26 cellular contexts compared by ENCODE assay signal in the genomic region with DNA sequence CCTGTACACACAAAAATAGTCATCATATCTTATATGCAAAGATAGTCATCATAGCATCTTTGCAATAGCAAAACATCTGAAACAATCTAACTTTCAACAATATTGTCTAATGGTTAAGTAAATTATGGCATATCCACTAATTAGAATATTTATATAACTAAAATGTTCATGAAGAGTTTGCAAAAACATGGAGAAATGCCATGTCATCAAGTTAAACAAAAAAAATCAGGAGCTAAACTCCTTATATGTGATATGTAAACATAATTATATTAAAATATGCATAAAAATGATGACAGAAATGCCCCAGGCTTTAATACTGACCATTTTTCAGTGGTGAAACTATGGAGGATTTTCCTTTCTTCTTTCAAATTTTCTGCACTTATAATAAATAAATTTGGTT.
"Had no signal": no experiment of that assay in that cellular context is flagged by ENCODE, and none has a peak within 500 bp of the region (broad histone marks: within the 10 kb centered on the region; RNA-seq: fewer than 3 reads in every experiment).

No MANE protein-coding gene starts in this region.

- FAIRE-seq: endometrium, islet of Langerhans, keratinocyte had no signal

- DNase-seq: colonic mucosa; cortex of kidney; effector CD8-positive, alpha-beta T cell; effector memory CD8-positive, alpha-beta T cell; endodermal cell; erythroblast; esophagus squamous epithelium; foreskin fibroblast; foreskin melanocyte; gastrocnemius medialis; glutamatergic neuron; head of caudate nucleus; heart right ventricle; hippocampal formation; left cardiac atrium; left lung; left ventricle myocardium superior; lower lobe of right lung; mesenchymal stem cell; mucosa of descending colon; naive B cell had no signal

- H3K4me1 ChIP-seq: colonic mucosa, esophagus squamous epithelium, gastrocnemius medialis, heart right ventricle, left lung, lower lobe of right lung had no signal

- H3K9me3 ChIP-seq: colonic mucosa, esophagus squamous epithelium, gastrocnemius medialis, left lung, lower lobe of right lung, mucosa of descending colon had no signal

- H3K36me3 ChIP-seq: colonic mucosa, esophagus squamous epithelium, gastrocnemius medialis, heart right ventricle, left lung, lower lobe of right lung had no signal

- H3K27me3 ChIP-seq: colonic mucosa, gastrocnemius medialis, left lung had no signal

- H3K27ac ChIP-seq: colonic mucosa, epithelial cell of prostate, esophagus squamous epithelium, gastrocnemius medialis, heart right ventricle, left lung, lower lobe of right lung had no signal

- H3K4me3 ChIP-seq: colonic mucosa, esophagus squamous epithelium, gastrocnemius medialis, heart right ventricle, left lung, lower lobe of right lung, mucosa of descending colon had no signal

- ATAC-seq: effector memory CD8-positive, alpha-beta T cell; esophagus mucosa; gastrocnemius medialis; heart right ventricle; left cardiac atrium; left lung; left ventricle myocardium superior; lower lobe of right lung; mucosa of descending colon had no signal
